11 cellular contexts compared by ENCODE assay signal in the genomic region with DNA sequence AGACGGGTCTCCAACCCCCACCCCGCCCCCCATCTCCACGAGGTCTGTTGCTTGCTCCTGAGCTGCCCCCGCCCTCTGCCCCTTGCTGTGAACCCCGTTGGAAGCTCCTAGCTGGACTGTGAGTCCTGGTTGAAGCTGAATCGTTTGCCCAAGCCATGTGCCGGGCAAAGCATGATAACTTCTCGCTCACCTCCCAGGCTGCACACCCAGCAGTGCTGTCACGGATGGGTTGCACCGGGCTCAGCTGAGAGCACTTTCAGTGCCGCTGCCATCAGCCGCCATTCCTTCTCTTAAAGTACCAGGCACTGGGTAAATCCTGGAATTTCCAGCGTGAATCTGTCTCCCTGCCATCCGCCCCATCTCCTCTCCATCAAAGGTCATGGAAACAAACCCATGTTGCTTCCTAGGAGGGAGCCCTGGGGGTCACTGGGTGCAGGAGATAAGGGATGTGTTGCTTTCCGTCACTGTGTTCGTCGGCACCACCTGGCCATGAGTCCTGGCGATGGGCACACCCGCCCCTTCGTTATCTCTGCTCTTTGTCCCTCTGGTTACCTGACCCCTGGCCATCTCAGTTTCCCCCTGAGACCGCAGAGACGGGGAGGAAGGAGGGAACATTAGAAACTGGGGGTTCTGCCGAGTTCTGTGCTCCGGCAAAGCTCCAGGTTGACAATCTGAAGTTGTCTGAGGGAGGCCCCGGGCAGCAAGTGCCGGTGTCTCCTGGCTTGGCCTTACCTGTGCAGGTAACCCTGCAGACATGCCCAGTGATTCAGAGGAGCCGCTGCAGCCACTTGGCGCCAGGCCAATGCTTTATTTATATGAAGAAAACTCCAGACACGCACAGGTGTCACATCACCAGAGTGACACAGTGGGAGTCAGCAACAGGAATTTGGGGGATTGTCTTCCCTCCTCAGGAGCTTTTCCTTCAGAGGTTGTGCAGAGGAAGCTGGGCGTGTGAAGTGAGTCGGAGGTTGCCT. TPM values are rescaled to one million over a fixed set of nuclear protein-coding genes. Genes with fewer than 3 reads are reported as not detected.
DNase-seq lines count a peak whose midpoint lies in the region; ATAC-seq and TF ChIP-seq lines count a peak whose summit lies in the region.
"Had no signal": no experiment of that assay in that cellular context is flagged by ENCODE, and none has a peak within 500 bp of the region (broad histone marks: within the 10 kb centered on the region; RNA-seq: fewer than 3 reads in every experiment).

No MANE protein-coding gene starts in this region.

- peaks cover 27% of the 10 kb centered on the region for H3K27me3 Mint-ChIP-seq in activated T-helper 2 cell treated with anti-CD3 and anti-CD28 coated beads, Interferon-gamma antibody, Interleukin-2, Interleukin-4, amounts not matched to agents 10 μg/mL and 5 μg/mL and 100 μg/mL, durations not matched to agents 14 hours and 24 hours and 36 hours (ENCODE audit: low read depth)

- H4K20me1 ChIP-seq in BLaER1 treated with 17β-estradiol and CSF1 and Interleukin-3, amounts not matched to agents 10 nM and 100 nM = peaks cover 0 to 91% (median 81%) of the 10 kb centered on the region in 11 experiments; a peak in 20 of 22 replicates

- H3K27ac Mint-ChIP-seq in activated T-helper 2 cell treated with anti-CD3 and anti-CD28 coated beads, Interferon-gamma antibody, Interleukin-2, Interleukin-4, amounts not matched to agents 10 μg/mL and 5 μg/mL and 100 μg/mL, durations not matched to agents 14 hours and 24 hours and 36 hours = no peak overlapping the region
- H3K27ac Mint-ChIP-seq: stimulated activated effector memory CD8-positive, alpha-beta T cell treated with anti-CD3 and anti-CD28 coated beads, Interleukin-12 subunit alpha, Interleukin-12 subunit beta, amount 100 ng/mL, for 72 hours had no signal

- H3K4me1 ChIP-seq in BLaER1 treated with 17β-estradiol and CSF1 and Interleukin-3, amounts not matched to agents 10 nM and 100 nM = peaks cover 38 to 85% (median 80%) of the 10 kb centered on the region in 10 experiments
- H3K4me1 ChIP-seq in HEK293 (ENCODE audit: control insufficient read depth, insufficient read depth, low read length) = peaks cover 12% of the 10 kb centered on the region
- H3K4me1 ChIP-seq in mucosa of descending colon (ENCODE audit: low read depth) = peaks cover 24% of the 10 kb centered on the region

- POLR2A ChIA-PET in HEK293 (lab: Yijun Ruan, JAX) = interaction anchor here (0.5 to 0.6 kb wide), 3 partner anchors 9 to 1615 kb away, joined by 3 to 4 read pairs (median 3); no protein-coding TSS in a partner anchor

- intact Hi-C loops in activated T-helper 2 cell treated with anti-CD3 and anti-CD28 coated beads, Interferon-gamma antibody, Interleukin-2, Interleukin-4, amounts not matched to agents 10 μg/mL and 5 μg/mL and 100 μg/mL, durations not matched to agents 14 hours and 24 hours and 36 hours (cut with micrococcal nuclease) = loop anchor here (2.0 kb wide), 1 partner anchor 29 kb away; no protein-coding TSS in a partner anchor
- intact Hi-C loops in mucosa of descending colon (cut with DNase I, micrococcal nuclease) = loop anchor here in 1 of 2 donors (10.0 kb wide), 1 partner anchor 159 kb away; no protein-coding TSS in a partner anchor

- no peaks in the 10 kb centered on the region for H3K36me3 Mint-ChIP-seq in activated T-helper 2 cell treated with anti-CD3 and anti-CD28 coated beads, Interferon-gamma antibody, Interleukin-2, Interleukin-4, amounts not matched to agents 10 μg/mL and 5 μg/mL and 100 μg/mL, durations not matched to agents 14 hours and 24 hours and 36 hours (ENCODE audit: low read depth)
- H3K36me3 Mint-ChIP-seq: stimulated activated effector memory CD8-positive, alpha-beta T cell treated with anti-CD3 and anti-CD28 coated beads, Interleukin-12 subunit alpha, Interleukin-12 subunit beta, amount 100 ng/mL, for 72 hours had no signal

- no peak overlapping the region for H3K4me3 ChIP-seq in BLaER1 treated with 17β-estradiol and CSF1 and Interleukin-3, amounts not matched to agents 10 nM and 100 nM
- no peak overlapping the region for H3K4me3 ChIP-seq in HEK293 (ENCODE audit: low read depth, low read length)
- H3K4me3 ChIP-seq in mucosa of descending colon = no peak overlapping the region

- no peaks in the 10 kb centered on the region for H3K9me3 Mint-ChIP-seq in activated T-helper 2 cell treated with anti-CD3 and anti-CD28 coated beads, Interferon-gamma antibody, Interleukin-2, Interleukin-4, amounts not matched to agents 10 μg/mL and 5 μg/mL and 100 μg/mL, durations not matched to agents 14 hours and 24 hours and 36 hours
- H3K9me3 Mint-ChIP-seq: stimulated activated effector memory CD8-positive, alpha-beta T cell treated with anti-CD3 and anti-CD28 coated beads, Interleukin-12 subunit alpha, Interleukin-12 subunit beta, amount 100 ng/mL, for 72 hours had no signal

- peak overlapping the region; percentile 39 for H3K4me3 Mint-ChIP-seq in activated T-helper 2 cell treated with anti-CD3 and anti-CD28 coated beads, Interferon-gamma antibody, Interleukin-2, Interleukin-4, amounts not matched to agents 10 μg/mL and 5 μg/mL and 100 μg/mL, durations not matched to agents 14 hours and 24 hours and 36 hours (ENCODE audit: low read depth)

- DNase-seq in activated T-helper 2 cell treated with anti-CD3 and anti-CD28 coated beads, Interferon-gamma antibody, Interleukin-2, Interleukin-4, amounts not matched to agents 10 μg/mL and 5 μg/mL and 100 μg/mL, durations not matched to agents 14 hours and 24 hours and 36 hours (ENCODE audit: low spot score) = no peak
- DNase-seq in mucosa of descending colon = peak; percentile 56 to 78 (median 67)
- no peak for DNase-seq in activated CD4-positive, alpha-beta T cell treated with anti-CD3 and anti-CD28 coated beads for 4 hours
- no peak for DNase-seq in NCI-H1694 (lab: John Stamatoyannopoulos, UW)
- no peak for DNase-seq in activated CD4-positive, alpha-beta T cell treated with anti-CD3 and anti-CD28 coated beads, Interleukin-2, amount 50 U/mL, for 1 hour
- DNase-seq: activated effector memory CD4-positive, alpha-beta T cell treated with Interleukin-2 at 50 U/mL for 16 hours had no signal

- H3K36me3 ChIP-seq in BLaER1 treated with 17β-estradiol and CSF1 and Interleukin-3, amounts not matched to agents 10 nM and 100 nM = no peaks in the 10 kb centered on the region
- H3K36me3 ChIP-seq in HEK293 (ENCODE audit: control insufficient read depth in 2 of 2, insufficient read depth in 1 of 2, low read length in 2 of 2) = no peaks in the 10 kb centered on the region
- H3K36me3 ChIP-seq in mucosa of descending colon (ENCODE audit: low read depth) = no peaks in the 10 kb centered on the region

- CTCF ChIA-PET in HEK293 (lab: Yijun Ruan, JAX) = interaction anchor here (1.2 kb wide), 1 partner anchor 177 kb away, joined by 3 read pairs; no protein-coding TSS in a partner anchor

- H3K4me2 ChIP-seq in BLaER1 treated with 17β-estradiol and CSF1 and Interleukin-3, amounts not matched to agents 10 nM and 100 nM = peak overlapping the region in 8 of 11 experiments; percentile 15 to 100 (median 98); a peak in 12 of 22 replicates

- no peak overlapping the region for H3K27ac ChIP-seq in BLaER1 treated with 17β-estradiol and CSF1 and Interleukin-3, amounts not matched to agents 10 nM and 100 nM
- no peak overlapping the region for H3K27ac ChIP-seq in HEK293 (ENCODE audit: extremely low read depth, low read depth, low read length)

- H3K9ac ChIP-seq in BLaER1 treated with 17β-estradiol and CSF1 and Interleukin-3, amounts not matched to agents 10 nM and 100 nM = no peak overlapping the region

- TF ChIP-seq CTCF in HEK293 (tag by site-specific recombination; IDR thresholded peaks at IDR 0.05) = no peak
- no peak for TF ChIP-seq CTCF in mucosa of descending colon (IDR thresholded peaks at IDR 0.05)

- H3K4me1 Mint-ChIP-seq in activated T-helper 2 cell treated with anti-CD3 and anti-CD28 coated beads, Interferon-gamma antibody, Interleukin-2, Interleukin-4, amounts not matched to agents 10 μg/mL and 5 μg/mL and 100 μg/mL, durations not matched to agents 14 hours and 24 hours and 36 hours (ENCODE audit: low read depth) = peaks cover 8% of the 10 kb centered on the region

- H3K9me3 ChIP-seq in BLaER1 treated with 17β-estradiol and CSF1 and Interleukin-3, amounts not matched to agents 10 nM and 100 nM (replicated peaks in 1 of 11) = no peaks in the 10 kb centered on the region
- H3K9me3 ChIP-seq in HEK293 (ENCODE audit: control insufficient read depth, insufficient read depth, low read depth, low read length) (no peaks in the 10 kb centered on the region), mucosa of descending colon (no peaks in the 10 kb centered on the region)

- ATAC-seq in mucosa of descending colon (peak; percentile 28), HG03442 (IDR thresholded peaks at IDR 0.05; ENCODE audit: unreplicated experiment) (no peak)
- ATAC-seq: Panc1; stimulated activated effector memory CD8-positive, alpha-beta T cell treated with anti-CD3 and anti-CD28 coated beads, Interleukin-12 subunit alpha, Interleukin-12 subunit beta, amount 100 ng/mL, for 72 hours had no signal

- H3K27me3 ChIP-seq in BLaER1 treated with 17β-estradiol and CSF1 and Interleukin-3, amounts not matched to agents 10 nM and 100 nM = peaks cover 94 to 99% (median 98%) of the 10 kb centered on the region in 11 experiments

TF ChIP-seq in HEK293, 187 proteins besides CTCF, POLR2A, EP300 and RAD21:
- TF ChIP-seq GLIS2 (tag by site-specific recombination; IDR thresholded peaks at IDR 0.05) (peak; percentile 51), ZBTB17 (tag by site-specific recombination; IDR thresholded peaks at IDR 0.05) (0 out of 2 replicates have a peak, but pooled peaks have one; percentile 38), ZNF214 (tag by site-specific recombination; IDR thresholded peaks at IDR 0.05; ENCODE audit: borderline replicate concordance) (no peak), ZNF555 (tag by site-specific recombination; conservative IDR thresholded peaks at IDR 0.05) (no peak), ZIC2 (tag by site-specific recombination; IDR thresholded peaks at IDR 0.05) (peak; percentile 92), IKZF3 (tag by site-specific recombination; IDR thresholded peaks at IDR 0.05) (no peak)

RNA-seq across cellular contexts. Expression of a gene that starts 2.7 kb away (rescaled TPM):
- 16.6 and 17.5 TPM in 2 replicates for total RNA-seq in activated T-helper 2 cell treated with anti-CD3 and anti-CD28 coated beads, Interferon-gamma antibody, Interleukin-2, Interleukin-4, amounts not matched to agents 10 μg/mL and 5 μg/mL and 100 μg/mL, durations not matched to agents 14 hours and 24 hours and 36 hours
- total RNA-seq in mucosa of descending colon = 100 to 1,000 TPM in 2 of 3 donors, 10 to 100 TPM in 1; 98.4 to 200 (median 167) TPM

Comparison
In these comparisons a context has a peak if more than half of its experiments do, and no peak if none do; other contexts are left out.
1. DNase-seq: peak in mucosa of descending colon (3 of 3); none in activated T-helper 2 cell treated with anti-CD3 and anti-CD28 coated beads, Interferon-gamma antibody, Interleukin-2, Interleukin-4, amounts not matched to agents 10 μg/mL and 5 μg/mL and 100 μg/mL, durations not matched to agents 14 hours and 24 hours and 36 hours (single experiment), activated CD4-positive, alpha-beta T cell treated with anti-CD3 and anti-CD28 coated beads for 4 hours (0 of 2), NCI-H1694 (single experiment) and activated CD4-positive, alpha-beta T cell treated with anti-CD3 and anti-CD28 coated beads, Interleukin-2, amount 50 U/mL, for 1 hour (single experiment).